Comparison of ENCODE assay signal across 8 cellular contexts in genomic region chr11:34234086-34234740, GRCh38.
DNase-seq lines count a peak whose midpoint lies in the region; TF ChIP-seq lines count a peak whose summit lies in the region.

No MANE protein-coding gene starts in this region.

- TF ChIP-seq CTCF in epithelial cell of proximal tubule (conservative IDR thresholded peaks at IDR 0.05; ENCODE audit: low read depth, low read length): no peak

- no peaks in the 10 kb centered on the region for H3K36me3 ChIP-seq in H7 (replicated peaks; ENCODE audit: control insufficient read depth, insufficient read depth, low read length)

- no peaks in the 10 kb centered on the region for H3K27me3 ChIP-seq in H7 (ENCODE audit: control insufficient read depth, insufficient read depth, low read length)

- H3K4me3 ChIP-seq in H7 (ENCODE audit: insufficient read depth, low read depth, low read length) (no peak overlapping the region), epithelial cell of proximal tubule (ENCODE audit: low read depth, low read length) (no peak overlapping the region)

- peak; percentile 56 for DNase-seq in GM03348 (ENCODE audit: low spot score)
- DNase-seq in H7: peak; percentile 78
- DNase-seq in LoVo (ENCODE audit: low spot score): peak; percentile 73
- DNase-seq in activated CD4-positive, alpha-beta T cell treated with anti-CD3 and anti-CD28 coated beads, Interleukin-2, amount 50 U/mL, for 4 hours: peak; percentile 75 to 79
- DNase-seq in epithelial cell of proximal tubule (ENCODE audit: low read depth): peak; percentile 65
- DNase-seq in stimulated activated CD4-positive, alpha-beta T cell treated with anti-CD3 and anti-CD28 coated beads, Interleukin-15, amount 100 ng/mL, for 24 hours: peak; percentile 87
- DNase-seq in hippocampal formation (lab: John Stamatoyannopoulos, UW): no peak
- no peak for DNase-seq in NCI-H1092 (lab: John Stamatoyannopoulos, UW)

Comparison
In these comparisons a context has a peak if more than half of its experiments do, and no peak if none do; other contexts are left out.
1. DNase-seq: peak in GM03348 (single experiment), H7 (single experiment), LoVo (single experiment), activated CD4-positive, alpha-beta T cell treated with anti-CD3 and anti-CD28 coated beads, Interleukin-2, amount 50 U/mL, for 4 hours (2 of 2), epithelial cell of proximal tubule (single experiment) and stimulated activated CD4-positive, alpha-beta T cell treated with anti-CD3 and anti-CD28 coated beads, Interleukin-15, amount 100 ng/mL, for 24 hours (single experiment); none in hippocampal formation (0 of 2) and NCI-H1092 (single experiment).